In genomic region chr11:5046754-5047330, GRCh38 we compare ENCODE assay signal across 2 cellular contexts.
TF ChIP-seq lines count a peak whose summit lies in the region.

No MANE protein-coding gene starts in this region.

TF ChIP-seq in HepG2, 621 proteins besides CTCF, POLR2A, EP300 and RAD21:
- no peak for TF ChIP-seq ATF3 (CRISPR knock-in tag; IDR thresholded peaks at IDR 0.05)
- peak; percentile 71; the same call in 1 of the 2 replicates for TF ChIP-seq CEBPB (IDR thresholded peaks at IDR 0.05; ENCODE audit: borderline replicate concordance, low read depth, low read length)

TF ChIP-seq in H1, 55 proteins besides CTCF, POLR2A, EP300 and RAD21:
- TF ChIP-seq POU5F1 (IDR thresholded peaks at IDR 0.05; ENCODE audit: low read depth, low read length) (no peak), ATF2 (IDR thresholded peaks at IDR 0.05; ENCODE audit: low read length) (no peak), CEBPB (IDR thresholded peaks at IDR 0.05; ENCODE audit: low read depth, low read length) (peak; percentile 90)
